ENCODE assay signal across 15 cellular contexts in genomic region chr10:102712089-102712488, GRCh38. TPM values are rescaled to one million over a fixed set of nuclear protein-coding genes. Genes with fewer than 3 reads are reported as not detected.
DNase-seq lines count a peak whose midpoint lies in the region; ATAC-seq, FAIRE-seq and TF ChIP-seq lines count a peak whose summit lies in the region.
"Had no signal": no experiment of that assay in that cellular context is flagged by ENCODE, and none has a peak within 500 bp of the region (broad histone marks: within the 10 kb centered on the region; RNA-seq: fewer than 3 reads in every experiment).

No MANE protein-coding gene starts in this region.

- CTCF ChIA-PET in CD8-positive, alpha-beta T cell (lab: Charles Lee), result interaction anchor here (0.6 to 1.3 kb wide), 4 partner anchors 31 to 644 kb away, joined by 3 read pairs; no protein-coding TSS in a partner anchor
- CTCF ChIA-PET in activated CD4-positive, alpha-beta memory T cell treated with anti-CD3 and anti-CD28 coated beads for 36 hours (lab: Charles Lee), result interaction anchor here (1.6 to 2.1 kb wide), 2 partner anchors 37 to 66 kb away, joined by 3 to 5 read pairs; no protein-coding TSS in a partner anchor

- intact Hi-C loops in CD8-positive, alpha-beta T cell (cut with DNase I, micrococcal nuclease), result loop anchor here (10.0 kb wide), 2 partner anchors 203 to 577 kb away; partner anchors contain the start of genes CNNM2 (in 1 of the 2) and PPRC1 (in 1 of the 2)
- intact Hi-C loops in activated CD4-positive, alpha-beta memory T cell treated with anti-CD3 and anti-CD28 coated beads for 36 hours (cut with micrococcal nuclease), result loop anchor here (5.0 kb wide), 2 partner anchors 50 to 280 kb away; partner anchors contain the start of gene CUEDC2

- H3K9ac ChIP-seq in neural cell (ENCODE audit: low read length), result no peak overlapping the region

- no peaks in the 10 kb centered on the region for H3K36me3 ChIP-seq in CD8-positive, alpha-beta T cell (ENCODE audit: insufficient read depth, low read length)
- H3K36me3 ChIP-seq in neural cell (ENCODE audit: insufficient read depth, low read length), result no peaks in the 10 kb centered on the region
- no peaks in the 10 kb centered on the region for H3K36me3 ChIP-seq in brain microvascular endothelial cell (replicated peaks)

- peaks cover 21% of the 10 kb centered on the region for H3K4me1 ChIP-seq in CD8-positive, alpha-beta T cell (ENCODE audit: insufficient read depth, low read length)

- DNase-seq in CD8-positive, alpha-beta T cell, result no peak
- no peak for DNase-seq in GM19239 (ENCODE audit: insufficient read length, low spot score)
- DNase-seq in activated CD4-positive, alpha-beta memory T cell treated with anti-CD3 and anti-CD28 coated beads for 36 hours, result no peak
- DNase-seq in stimulated activated naive CD4-positive, alpha-beta T cell (lab: John Stamatoyannopoulos, UW), result no peak
- DNase-seq in brain microvascular endothelial cell, result no peak
- DNase-seq: activated CD4-positive, alpha-beta T cell treated with anti-CD3 and anti-CD28 coated beads, Interleukin-2, amount 50 U/mL, for 48 hours; GF-D8; NCI-H1105; NCI-H345; stimulated activated naive CD4-positive, alpha-beta T cell treated with Interleukin-2 at 50 U/mL for 16 hours had no signal

- H3K4me3 ChIP-seq in CD8-positive, alpha-beta T cell (ENCODE audit: low read depth, low read length), result no peak overlapping the region
- H3K4me3 ChIP-seq in neural cell (ENCODE audit: low read length), result peak overlapping the region; percentile 90
- no peak overlapping the region for H3K4me3 ChIP-seq in brain microvascular endothelial cell (ENCODE audit: low read depth, low read length)
- H3K4me3 ChIP-seq: coronary artery had no signal

- no peak for TF ChIP-seq RAD21 in neural cell (conservative IDR thresholded peaks at IDR 0.05)

- peaks cover 12% of the 10 kb centered on the region for H3K36me3 Mint-ChIP-seq in CD8-positive, alpha-beta T cell
- peaks cover 8% of the 10 kb centered on the region for H3K36me3 Mint-ChIP-seq in activated CD4-positive, alpha-beta memory T cell treated with anti-CD3 and anti-CD28 coated beads for 36 hours

- H3K27ac Mint-ChIP-seq in CD8-positive, alpha-beta T cell, result no peak overlapping the region
- H3K27ac Mint-ChIP-seq in activated CD4-positive, alpha-beta memory T cell treated with anti-CD3 and anti-CD28 coated beads for 36 hours, result peak overlapping the region; percentile 75

- no peaks in the 10 kb centered on the region for H3K9me3 Mint-ChIP-seq in CD8-positive, alpha-beta T cell
- no peaks in the 10 kb centered on the region for H3K9me3 Mint-ChIP-seq in activated CD4-positive, alpha-beta memory T cell treated with anti-CD3 and anti-CD28 coated beads for 36 hours

- no peak overlapping the region for H3K27ac ChIP-seq in CD8-positive, alpha-beta T cell (ENCODE audit: low read depth, low read length)
- no peak overlapping the region for H3K27ac ChIP-seq in neural cell (ENCODE audit: low read length)
- no peak overlapping the region for H3K27ac ChIP-seq in brain microvascular endothelial cell
- H3K27ac ChIP-seq: coronary artery had no signal

- H4K20me1 ChIP-seq in neural cell (ENCODE audit: insufficient read depth), result no peaks in the 10 kb centered on the region

- H3K79me2 ChIP-seq in neural cell (replicated peaks; ENCODE audit: insufficient read depth, low read length), result peaks cover 60% of the 10 kb centered on the region

- no peak for ATAC-seq in CD8-positive, alpha-beta T cell
- ATAC-seq in HG02642 (IDR thresholded peaks at IDR 0.05; ENCODE audit: poor library complexity, unreplicated experiment), result no peak
- ATAC-seq in activated CD4-positive, CD25-positive, alpha-beta regulatory T cell treated with anti-CD3 and anti-CD28 coated beads, Interleukin-2, amount 50 U/mL, for 24 hours, result no peak

- no peak overlapping the region for H2AFZ ChIP-seq in neural cell (ENCODE audit: low read depth, low read length)

- peak overlapping the region; percentile 37 for H3K4me3 Mint-ChIP-seq in CD8-positive, alpha-beta T cell
- H3K4me3 Mint-ChIP-seq in activated CD4-positive, alpha-beta memory T cell treated with anti-CD3 and anti-CD28 coated beads for 36 hours, result peak overlapping the region; percentile 84

- H3K4me2 ChIP-seq in neural cell (ENCODE audit: low read length), result peak overlapping the region; percentile 76

- no peaks in the 10 kb centered on the region for H3K9me3 ChIP-seq in CD8-positive, alpha-beta T cell (ENCODE audit: low read length)
- H3K9me3 ChIP-seq in neural cell (ENCODE audit: low read length), result no peaks in the 10 kb centered on the region

- H3K9me2 ChIP-seq in neural cell (ENCODE audit: insufficient read depth, low read length), result no peaks in the 10 kb centered on the region

- no peaks in the 10 kb centered on the region for H3K27me3 Mint-ChIP-seq in CD8-positive, alpha-beta T cell (ENCODE audit: low read depth)
- no peaks in the 10 kb centered on the region for H3K27me3 Mint-ChIP-seq in activated CD4-positive, alpha-beta memory T cell treated with anti-CD3 and anti-CD28 coated beads for 36 hours

- peaks cover 50% of the 10 kb centered on the region for H3K4me1 Mint-ChIP-seq in CD8-positive, alpha-beta T cell (ENCODE audit: low read depth)
- H3K4me1 Mint-ChIP-seq in activated CD4-positive, alpha-beta memory T cell treated with anti-CD3 and anti-CD28 coated beads for 36 hours (ENCODE audit: low read depth), result peaks cover 55% of the 10 kb centered on the region

- TF ChIP-seq CTCF in CD8-positive, alpha-beta T cell (IDR thresholded peaks at IDR 0.05), result no peak
- no peak for TF ChIP-seq CTCF in neural cell (IDR thresholded peaks at IDR 0.05; ENCODE audit: poor library complexity, severe bottlenecking)
- no peak for TF ChIP-seq CTCF in brain microvascular endothelial cell (IDR thresholded peaks at IDR 0.05; ENCODE audit: low read depth, low read length, missing control alignments)

- TF ChIP-seq EP300 in neural cell (conservative IDR thresholded peaks at IDR 0.05; ENCODE audit: poor library complexity, severe bottlenecking), result no peak

- no peaks in the 10 kb centered on the region for H3K27me3 ChIP-seq in CD8-positive, alpha-beta T cell (ENCODE audit: insufficient read depth, low read length)
- no peaks in the 10 kb centered on the region for H3K27me3 ChIP-seq in neural cell (ENCODE audit: insufficient read depth, low read depth, low read length)
- H3K27me3 ChIP-seq in brain microvascular endothelial cell (replicated peaks), result no peaks in the 10 kb centered on the region

- peak; percentile 85 for FAIRE-seq in GM19239 (lab: Jason Lieb, UNC)
- FAIRE-seq: RCC 7860 had no signal

- in situ Hi-C loops in brain microvascular endothelial cell (cut with HindIII; ENCODE audit: low pct_ligation_motif_present, low sequenced_read_pairs), result no loop called here

- H3F3A ChIP-seq in neural cell (ENCODE audit: insufficient read depth, low read length, poor library complexity, severe bottlenecking), result peaks cover 3% of the 10 kb centered on the region

- POLR2A ChIA-PET in CD8-positive, alpha-beta T cell (lab: Charles Lee), result interaction anchor here (0.8 to 5.2 kb wide), 4 partner anchors 9 to 67 kb away, joined by 3 to 56 read pairs (median 14); partner anchors contain the start of genes TRIM8 and WBP1L
- POLR2A ChIA-PET in activated CD4-positive, alpha-beta memory T cell treated with anti-CD3 and anti-CD28 coated beads for 36 hours (lab: Charles Lee), result interaction anchor here (0.7 to 6.4 kb wide), 4 partner anchors 51 to 70 kb away, joined by 3 to 53 read pairs (median 4); partner anchors contain the start of gene TRIM8

TF ChIP-seq in neural cell, 6 proteins besides CTCF, POLR2A, EP300 and RAD21:
- TF ChIP-seq MXI1 (conservative IDR thresholded peaks at IDR 0.05; ENCODE audit: poor library complexity, severe bottlenecking) (no peak), REST (IDR thresholded peaks at IDR 0.05; ENCODE audit: borderline replicate concordance) (no peak), SMC3 (conservative IDR thresholded peaks at IDR 0.05; ENCODE audit: poor library complexity) (no peak), TAF1 (IDR thresholded peaks at IDR 0.05; ENCODE audit: low read depth) (no peak), EZH2 (IDR thresholded peaks at IDR 0.05; ENCODE audit: borderline replicate concordance, insufficient read depth, low read length, poor library complexity, severe bottlenecking) (no peak), POLR2AphosphoS5 (IDR thresholded peaks at IDR 0.05) (no peak)

RNA-seq across cellular contexts. Expression of gene ARL3, which starts 2.1 kb away (rescaled TPM):
- under 1 TPM; 0.49 to 0.75 TPM for total RNA-seq in CD8-positive, alpha-beta T cell
- 10 to 100 TPM; 10.1 to 11.1 TPM for total RNA-seq in activated CD4-positive, alpha-beta memory T cell treated with anti-CD3 and anti-CD28 coated beads for 36 hours
- 51.9 and 56.0 TPM in 2 replicates for polyA plus RNA-seq in neural cell
- 37.6 and 41.4 TPM in 2 replicates for polyA minus RNA-seq in neural cell

RNA-seq across cellular contexts. Expression of gene SFXN2, which starts 2.3 kb away (rescaled TPM):
- total RNA-seq in CD8-positive, alpha-beta T cell, result 1 to 10 TPM; 5.3 to 5.7 TPM
- total RNA-seq in activated CD4-positive, alpha-beta memory T cell treated with anti-CD3 and anti-CD28 coated beads for 36 hours, result 10 to 100 TPM; 14.7 to 17.8 TPM
- polyA plus RNA-seq in neural cell, result 14.9 and 16.0 TPM in 2 replicates
- 11.0 and 12.3 TPM in 2 replicates for polyA minus RNA-seq in neural cell

RNA-seq across cellular contexts. Expression of gene WBP1L, which starts 31.7 kb away (rescaled TPM):
- 1 to 10 TPM; 5.5 to 5.9 TPM for total RNA-seq in CD8-positive, alpha-beta T cell
- total RNA-seq in activated CD4-positive, alpha-beta memory T cell treated with anti-CD3 and anti-CD28 coated beads for 36 hours, result 10 to 100 TPM; 14.6 to 15.9 TPM
- polyA plus RNA-seq in neural cell, result 20.8 and 22.2 TPM in 2 replicates
- polyA minus RNA-seq in neural cell, result 70.1 and 75.9 TPM in 2 replicates

Comparison
In these comparisons a context has a peak if more than half of its experiments do, and no peak if none do; other contexts are left out.
1. RNA of gene ARL3, which starts 2.1 kb away (total RNA-seq): 10.1 to 11.1 TPM in activated CD4-positive, alpha-beta memory T cell treated with anti-CD3 and anti-CD28 coated beads for 36 hours; 0.49 to 0.75 TPM in CD8-positive, alpha-beta T cell; every median in the first group is over 4 times any median in the second.